ENCODE assay signal across 26 cellular contexts in genomic region chr17:28343491-28343932, GRCh38. TPM values are rescaled to one million over a fixed set of nuclear protein-coding genes. Genes with fewer than 3 reads are reported as not detected.
A peak's percentile ranks its signal among the peaks of the same experiment; 100 is the strongest.
DNase-seq lines count a peak whose midpoint lies in the region; ATAC-seq and TF ChIP-seq lines count a peak whose summit lies in the region.
"Had no signal": no experiment of that assay in that cellular context is flagged by ENCODE, and none has a peak within 500 bp of the region (broad histone marks: within the 10 kb centered on the region; RNA-seq: fewer than 3 reads in every experiment).

No MANE protein-coding gene starts in this region.

- H3K27me3 Mint-ChIP-seq in activated naive CD4-positive, alpha-beta T cell treated with anti-CD3 and anti-CD28 coated beads, Interleukin-2, amount 10 ng/mL, durations not matched to agents 7 days and 5 days = no peaks in the 10 kb centered on the region
- no peaks in the 10 kb centered on the region for H3K27me3 Mint-ChIP-seq in activated naive CD4-positive, alpha-beta T cell treated with anti-CD3 and anti-CD28 coated beads for 36 hours (ENCODE audit: low read depth)
- no peaks in the 10 kb centered on the region for H3K27me3 Mint-ChIP-seq in effector memory CD8-positive, alpha-beta T cell

- no peaks in the 10 kb centered on the region for H3K27me3 ChIP-seq in gastrocnemius medialis

- H3K4me1 Mint-ChIP-seq in activated naive CD4-positive, alpha-beta T cell treated with anti-CD3 and anti-CD28 coated beads, Interleukin-2, amount 10 ng/mL, durations not matched to agents 7 days and 5 days = peaks cover 7% of the 10 kb centered on the region
- H3K4me1 Mint-ChIP-seq in activated naive CD4-positive, alpha-beta T cell treated with anti-CD3 and anti-CD28 coated beads for 36 hours (ENCODE audit: low read depth) = peaks cover 4% of the 10 kb centered on the region
- H3K4me1 Mint-ChIP-seq in effector memory CD8-positive, alpha-beta T cell (ENCODE audit: low read depth in 2 of 2) = peaks cover 3 to 7% of the 10 kb centered on the region in 2 donors

- DNase-seq in activated naive CD4-positive, alpha-beta T cell treated with anti-CD3 and anti-CD28 coated beads, Interleukin-2, amount 10 ng/mL, durations not matched to agents 7 days and 5 days = no peak
- DNase-seq in activated naive CD4-positive, alpha-beta T cell treated with anti-CD3 and anti-CD28 coated beads for 36 hours = no peak
- DNase-seq in NCI-H510A (lab: John Stamatoyannopoulos, UW) = peak; percentile 72
- DNase-seq in epithelial cell of esophagus (ENCODE audit: low read depth) = peak; percentile 55
- peak in 1 of 2 donors; percentile 40 for DNase-seq in gastrocnemius medialis
- DNase-seq in effector memory CD8-positive, alpha-beta T cell = no peak
- no peak for DNase-seq in NCI-H2227 treated with DMSO at 0.1 percent for 48 hours (lab: John Stamatoyannopoulos, UW)
- DNase-seq in HUDEP-2 (lab: John Stamatoyannopoulos, UW; ENCODE audit: unreplicated experiment in 76 of 76) = no peak
- DNase-seq: activated CD4-positive, alpha-beta T cell treated with anti-CD3 and anti-CD28 coated beads, Interleukin-2, amount 50 U/mL, for 1 hour; activated naive CD4-positive, alpha-beta T cell treated with Interleukin-2 at 50 U/mL for 16 hours; activated T-cell treated with anti-CD3 and anti-CD28 coated beads for 4 hours; Calu3; effector CD8-positive, alpha-beta T cell; HCEC 1CT; NCI-H82; stimulated activated CD4-positive, alpha-beta T cell treated with anti-CD3 and anti-CD28 coated beads, Interleukin-12 subunit alpha, Interleukin-12 subunit beta, amount 100 ng/mL, for 4 hours; substantia nigra had no signal

- H3K36me3 ChIP-seq in gastrocnemius medialis = peaks cover 0 to 84% of the 10 kb centered on the region in 2 donors

- peak; percentile 54 to 65 for ATAC-seq in gastrocnemius medialis
- ATAC-seq in effector memory CD8-positive, alpha-beta T cell (replicated peaks) = no peak
- ATAC-seq: Panc1 had no signal

- peaks cover 34% of the 10 kb centered on the region for H3K36me3 Mint-ChIP-seq in activated naive CD4-positive, alpha-beta T cell treated with anti-CD3 and anti-CD28 coated beads, Interleukin-2, amount 10 ng/mL, durations not matched to agents 7 days and 5 days
- H3K36me3 Mint-ChIP-seq in activated naive CD4-positive, alpha-beta T cell treated with anti-CD3 and anti-CD28 coated beads for 36 hours (ENCODE audit: low read depth) = peaks cover 19% of the 10 kb centered on the region
- peaks cover 60% of the 10 kb centered on the region for H3K36me3 Mint-ChIP-seq in effector memory CD8-positive, alpha-beta T cell (ENCODE audit: insufficient read depth)

- H3K9me3 Mint-ChIP-seq in activated naive CD4-positive, alpha-beta T cell treated with anti-CD3 and anti-CD28 coated beads, Interleukin-2, amount 10 ng/mL, durations not matched to agents 7 days and 5 days = no peaks in the 10 kb centered on the region
- H3K9me3 Mint-ChIP-seq in activated naive CD4-positive, alpha-beta T cell treated with anti-CD3 and anti-CD28 coated beads for 36 hours = no peaks in the 10 kb centered on the region
- H3K9me3 Mint-ChIP-seq in effector memory CD8-positive, alpha-beta T cell = no peaks in the 10 kb centered on the region

- H3K4me3 ChIP-seq in epithelial cell of esophagus (ENCODE audit: low read length) (no peak overlapping the region), gastrocnemius medialis (no peak overlapping the region)
- H3K4me3 ChIP-seq: A549 had no signal

- H3K27ac ChIP-seq in gastrocnemius medialis = peak overlapping the region in 1 of 4 donors; percentile 39
- H3K27ac ChIP-seq: A549, VCaP had no signal

- in situ Hi-C loops in gastrocnemius medialis (cut with MboI; ENCODE audit: low sequenced_read_pairs in 4 of 4) = loop anchor here in 2 of 4 donors (25.0 kb wide), 1 partner anchor 619 kb away; the partner anchor contains the start of gene PHF12 (in 2 of the 2)

- H3K4me3 Mint-ChIP-seq in activated naive CD4-positive, alpha-beta T cell treated with anti-CD3 and anti-CD28 coated beads, Interleukin-2, amount 10 ng/mL, durations not matched to agents 7 days and 5 days = no peak overlapping the region
- no peak overlapping the region for H3K4me3 Mint-ChIP-seq in activated naive CD4-positive, alpha-beta T cell treated with anti-CD3 and anti-CD28 coated beads for 36 hours
- H3K4me3 Mint-ChIP-seq in effector memory CD8-positive, alpha-beta T cell = no peak overlapping the region

- no peaks in the 10 kb centered on the region for H3K9me3 ChIP-seq in gastrocnemius medialis
- H3K9me3 ChIP-seq: A549 had no signal

- H3K4me1 ChIP-seq in gastrocnemius medialis = peaks cover 0 to 7% of the 10 kb centered on the region in 2 donors

- TF ChIP-seq CTCF in epithelial cell of esophagus (IDR thresholded peaks at IDR 0.05; ENCODE audit: insufficient read depth, low read depth, low read length, missing control alignments) (no peak), gastrocnemius medialis (IDR thresholded peaks at IDR 0.05 in 4 of 5, conservative IDR thresholded peaks at IDR 0.05 in 1 of 5) (no peak)

- CTCF ChIA-PET in activated naive CD4-positive, alpha-beta T cell treated with anti-CD3 and anti-CD28 coated beads, Interleukin-2, amount 10 ng/mL, durations not matched to agents 7 days and 5 days (lab: Charles Lee) = no interaction called here
- CTCF ChIA-PET in activated naive CD4-positive, alpha-beta T cell treated with anti-CD3 and anti-CD28 coated beads for 36 hours (lab: Charles Lee) = interaction anchor here (0.5 kb wide), 1 partner anchor 19 kb away, joined by 3 read pairs; no protein-coding TSS in a partner anchor

- H3K27ac Mint-ChIP-seq in activated naive CD4-positive, alpha-beta T cell treated with anti-CD3 and anti-CD28 coated beads, Interleukin-2, amount 10 ng/mL, durations not matched to agents 7 days and 5 days = peak overlapping the region; percentile 74
- H3K27ac Mint-ChIP-seq in activated naive CD4-positive, alpha-beta T cell treated with anti-CD3 and anti-CD28 coated beads for 36 hours = no peak overlapping the region
- no peak overlapping the region for H3K27ac Mint-ChIP-seq in effector memory CD8-positive, alpha-beta T cell

- intact Hi-C loops in activated naive CD4-positive, alpha-beta T cell treated with anti-CD3 and anti-CD28 coated beads for 36 hours (cut with micrococcal nuclease) = no loop called here
- intact Hi-C loops in gastrocnemius medialis (cut with DNase I; ENCODE audit: low total_unique reads) = no loop called here

- no peak for TF ChIP-seq POLR2A in gastrocnemius medialis (IDR thresholded peaks at IDR 0.05)

RNA-seq across cellular contexts. Expression of gene TNFAIP1, which starts 8.0 kb away (rescaled TPM):
- total RNA-seq in activated naive CD4-positive, alpha-beta T cell treated with anti-CD3 and anti-CD28 coated beads for 36 hours = 10 to 100 TPM; 18.6 to 18.7 TPM
- 10 to 100 TPM; 18.8 to 36.5 (median 25.5) TPM for total RNA-seq in gastrocnemius medialis

RNA-seq across cellular contexts. Expression of gene IFT20, which starts 8.2 kb away (rescaled TPM):
- 10 to 100 TPM; 17.9 to 18.1 TPM for total RNA-seq in activated naive CD4-positive, alpha-beta T cell treated with anti-CD3 and anti-CD28 coated beads for 36 hours
- 10 to 100 TPM in 1 of 4 donors, 1 to 10 TPM in 3; 3.7 to 15.9 (median 4.9) TPM for total RNA-seq in gastrocnemius medialis

RNA-seq across cellular contexts. Expression of gene POLDIP2, which starts 13.8 kb away (rescaled TPM):
- total RNA-seq in activated naive CD4-positive, alpha-beta T cell treated with anti-CD3 and anti-CD28 coated beads for 36 hours = 10 to 100 TPM; 74.6 to 76.5 TPM
- 100 to 1,000 TPM; 217 to 281 (median 237) TPM for total RNA-seq in gastrocnemius medialis

RNA-seq across cellular contexts. Expression of gene SEBOX, which starts 21.5 kb away (rescaled TPM):
- not detected for total RNA-seq in activated naive CD4-positive, alpha-beta T cell treated with anti-CD3 and anti-CD28 coated beads for 36 hours
- total RNA-seq in gastrocnemius medialis = not detected
- total RNA-seq: astrocyte; Calu3; glomerular endothelial cell; HT-29; LHCN-M2; mononuclear cell; T-helper 2 cell treated with Interferon-gamma antibody and Interleukin-4, amounts not matched to agents 100 ng/mL and 5 ng/mL, for 36 hours had no signal

RNA-seq across cellular contexts. Expression of gene TMEM97, which starts 24.5 kb away (rescaled TPM):
- 10 to 100 TPM; 25.1 to 26.0 TPM for total RNA-seq in activated naive CD4-positive, alpha-beta T cell treated with anti-CD3 and anti-CD28 coated beads for 36 hours
- 1 to 10 TPM; 5.1 to 7.2 (median 6.6) TPM for total RNA-seq in gastrocnemius medialis

Comparison
In these comparisons a context has a peak if more than half of its experiments do, and no peak if none do; other contexts are left out.
1. DNase-seq: peak in NCI-H510A (single experiment) and epithelial cell of esophagus (single experiment); none in activated naive CD4-positive, alpha-beta T cell treated with anti-CD3 and anti-CD28 coated beads, Interleukin-2, amount 10 ng/mL, durations not matched to agents 7 days and 5 days (single experiment), activated naive CD4-positive, alpha-beta T cell treated with anti-CD3 and anti-CD28 coated beads for 36 hours (single experiment), effector memory CD8-positive, alpha-beta T cell (0 of 3), NCI-H2227 treated with DMSO at 0.1 percent for 48 hours (single experiment) and HUDEP-2 (0 of 76).